25 cellular contexts compared by ENCODE assay signal in the genomic region with DNA sequence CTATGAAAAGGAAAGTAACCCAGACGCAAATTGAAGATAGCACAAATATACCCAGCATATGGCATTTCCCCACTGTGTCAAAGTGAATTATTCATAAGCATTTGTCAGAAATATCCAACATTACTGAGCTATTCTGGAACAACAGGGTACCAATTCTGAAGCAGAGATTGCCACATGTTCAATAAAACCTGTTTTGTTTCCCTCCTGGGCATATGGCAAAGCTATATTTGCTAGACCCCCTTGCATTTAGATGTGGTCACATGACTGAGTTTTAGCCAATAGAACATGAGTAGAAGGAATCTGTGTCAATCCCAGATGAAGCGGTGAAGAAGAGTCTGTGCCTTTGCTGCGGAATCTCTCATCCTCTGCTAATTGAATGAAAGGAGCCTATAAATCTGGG.
"Had no signal": no experiment of that assay in that cellular context is flagged by ENCODE, and none has a peak within 500 bp of the region (broad histone marks: within the 10 kb centered on the region; RNA-seq: fewer than 3 reads in every experiment).

No MANE protein-coding gene starts in this region.

- FAIRE-seq: HepG2 had no signal

- H3K27ac ChIP-seq: KMS-11, RWPE1 had no signal

- H3K4me2 ChIP-seq: KMS-11, SK-N-SH had no signal

- H3K9me3 ChIP-seq: SK-N-SH had no signal

- ATAC-seq: HepG2, Panc1, PC-3, T-cell had no signal

- H3K9ac ChIP-seq: KMS-11, SK-N-SH had no signal

- DNase-seq: IMR-90, Kasumi-1, MM.1S, NCI-H1105, NCI-H1417, NCI-H1436 treated with DMSO at 0.1 percent for 48 hours, NCI-H187, NCI-H2029, NCI-H2081 treated with DMSO at 0.1 percent for 48 hours, NCI-H2171, NCI-H226, NCI-H446, NCI-H510A, NCI-H524 treated with DMSO at 0.1 percent for 48 hours, NCI-H69, NCI-H774, PC-3, SHP77, SK-N-SH, SW 1271, T-cell had no signal
